Comparison of ENCODE assay signal across 7 cellular contexts in the genomic region with DNA sequence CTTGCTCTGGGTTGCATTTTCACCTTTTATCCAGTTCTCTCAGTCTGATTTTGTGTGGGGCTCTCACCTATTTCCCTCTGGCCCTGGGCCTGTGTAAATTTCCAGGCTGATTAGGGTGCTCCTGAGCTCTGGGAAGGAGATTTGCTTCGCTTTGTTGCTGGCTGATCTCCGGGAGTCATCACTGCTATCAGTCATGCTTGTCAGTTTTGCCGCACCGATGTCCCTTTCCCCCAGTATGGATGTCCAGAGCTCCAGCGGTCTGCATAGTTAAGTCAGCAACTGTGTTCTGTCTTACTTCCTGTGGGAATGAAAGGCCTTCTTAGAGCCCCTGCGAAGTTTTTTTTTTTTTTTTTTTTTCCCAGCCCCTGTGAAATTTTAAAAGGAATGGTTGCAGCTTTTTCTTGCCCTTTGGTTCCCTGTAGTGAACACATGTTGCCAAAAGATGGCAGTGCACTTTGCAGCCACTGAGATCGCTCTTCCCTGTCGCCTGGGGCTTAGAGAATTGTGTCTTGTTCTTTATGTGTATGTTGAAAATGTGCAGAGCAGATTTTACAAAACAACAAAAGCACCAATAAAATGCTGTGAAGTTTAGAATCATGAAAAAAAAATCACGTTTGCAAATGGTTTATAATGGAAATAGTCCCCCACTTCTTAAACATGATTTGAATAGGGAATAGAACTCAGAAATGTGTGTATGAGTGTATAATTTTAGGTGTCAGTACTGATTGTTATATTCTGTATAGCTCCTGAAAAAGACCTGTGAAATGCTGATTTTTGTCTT.
DNase-seq lines count a peak whose midpoint lies in the region; ATAC-seq and TF ChIP-seq lines count a peak whose summit lies in the region.

No MANE protein-coding gene starts in this region.

- no peaks in the 10 kb centered on the region for H3K36me3 ChIP-seq in GM06990 (ENCODE audit: control insufficient read depth, insufficient read depth, low read length)

- TF ChIP-seq CTCF in GM06990 (IDR thresholded peaks at IDR 0.05; ENCODE audit: insufficient read depth, low read length, poor library complexity, severe bottlenecking) (peak; percentile 66), fibroblast of pulmonary artery (IDR thresholded peaks at IDR 0.05; ENCODE audit: low read length, missing control alignments) (peak; percentile 81)

- peak; percentile 61 for ATAC-seq in HG02884 (IDR thresholded peaks at IDR 0.05; ENCODE audit: unreplicated experiment)
- ATAC-seq in HG02840 (IDR thresholded peaks at IDR 0.05; ENCODE audit: low FRiP score, unreplicated experiment), result no peak

- H3K27me3 ChIP-seq in GM06990 (replicated peaks; ENCODE audit: control insufficient read depth, insufficient read depth, low read length), result peaks cover 1% of the 10 kb centered on the region; the same call in 1 of the 2 replicates

- no peak for DNase-seq in GM06990 (ENCODE audit: extremely low read depth, insufficient read length)
- DNase-seq in SK-N-DZ (ENCODE audit: low spot score), result peak; percentile 2
- peak; percentile 65 for DNase-seq in fibroblast of pulmonary artery (ENCODE audit: low read depth)
- DNase-seq in occipital lobe (lab: John Stamatoyannopoulos, UW), result peak; percentile 43
- no peak for DNase-seq in DMS79 treated with DMSO at 0.1 percent for 48 hours (lab: John Stamatoyannopoulos, UW)

- H3K4me3 ChIP-seq in GM06990 (replicated peaks; ENCODE audit: low read depth, low read length), result no peak overlapping the region
- H3K4me3 ChIP-seq in fibroblast of pulmonary artery (replicated peaks; ENCODE audit: low read depth, low read length), result no peak overlapping the region

Comparison
In these comparisons a context has a peak if more than half of its experiments do, and no peak if none do; other contexts are left out.
1. DNase-seq: peak in SK-N-DZ (single experiment), fibroblast of pulmonary artery (single experiment) and occipital lobe (single experiment); none in GM06990 (single experiment) and DMS79 treated with DMSO at 0.1 percent for 48 hours (single experiment).